1 cellular context compared by ENCODE assay signal in the genomic region with DNA sequence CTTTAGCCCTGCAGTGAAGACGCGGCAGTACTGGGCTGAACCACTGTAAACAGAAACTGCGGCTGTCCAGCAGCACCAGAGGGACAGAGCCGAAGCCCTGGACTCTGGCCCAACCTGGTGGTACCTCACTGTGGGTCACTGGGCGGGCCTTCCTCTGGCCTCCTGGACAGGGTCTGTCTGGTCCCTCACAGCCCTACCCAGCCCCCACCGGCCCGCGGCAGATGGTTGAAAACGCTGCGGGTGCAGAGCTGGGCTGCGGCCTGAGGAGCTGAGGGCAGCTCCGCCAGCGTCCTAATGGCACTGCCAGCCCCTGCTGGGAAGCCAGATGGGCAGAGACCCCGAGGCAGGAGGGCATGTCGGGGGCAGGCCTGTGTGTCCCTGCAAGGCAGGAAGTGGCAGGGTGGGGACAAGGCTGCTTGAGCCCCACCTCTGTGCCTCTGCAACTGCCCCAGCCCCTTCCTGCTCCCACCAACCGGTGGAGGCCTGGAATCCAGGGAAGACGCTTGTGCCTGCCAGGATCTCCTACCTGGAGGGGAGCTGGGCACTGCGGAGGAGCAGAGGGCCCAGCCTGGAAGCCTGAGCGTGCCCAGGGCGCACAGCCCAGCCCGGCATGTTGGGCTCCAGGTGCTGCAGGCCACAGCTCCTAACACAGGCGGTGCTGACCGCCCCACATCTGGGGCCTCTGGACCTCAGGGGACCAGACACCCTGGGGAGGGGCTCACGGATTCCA.
TF ChIP-seq lines count a peak whose summit lies in the region.

No MANE protein-coding gene starts in this region.

TF ChIP-seq in HepG2, 621 proteins besides CTCF, POLR2A, EP300 and RAD21 (continues in another document):
- TF ChIP-seq, protein P1, sequence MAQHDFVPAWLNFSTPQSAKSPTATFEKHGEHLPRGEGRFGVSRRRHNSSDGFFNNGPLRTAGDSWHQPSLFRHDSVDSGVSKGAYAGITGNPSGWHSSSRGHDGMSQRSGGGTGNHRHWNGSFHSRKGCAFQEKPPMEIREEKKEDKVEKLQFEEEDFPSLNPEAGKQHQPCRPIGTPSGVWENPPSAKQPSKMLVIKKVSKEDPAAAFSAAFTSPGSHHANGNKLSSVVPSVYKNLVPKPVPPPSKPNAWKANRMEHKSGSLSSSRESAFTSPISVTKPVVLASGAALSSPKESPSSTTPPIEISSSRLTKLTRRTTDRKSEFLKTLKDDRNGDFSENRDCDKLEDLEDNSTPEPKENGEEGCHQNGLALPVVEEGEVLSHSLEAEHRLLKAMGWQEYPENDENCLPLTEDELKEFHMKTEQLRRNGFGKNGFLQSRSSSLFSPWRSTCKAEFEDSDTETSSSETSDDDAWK (CRISPR knock-in tag; IDR thresholded peaks at IDR 0.05): no peak
- TF ChIP-seq RELA (CRISPR knock-in tag; IDR thresholded peaks at IDR 0.05) (no peak), MYNN (CRISPR knock-in tag; IDR thresholded peaks at IDR 0.05; ENCODE audit: low read depth) (no peak), SRSF9 (IDR thresholded peaks at IDR 0.05; ENCODE audit: borderline replicate concordance, insufficient read depth, low read depth, low read length, poor library complexity, severe bottlenecking) (no peak), PRPF4 (IDR thresholded peaks at IDR 0.05; ENCODE audit: low read depth, low read length, poor library complexity, severe bottlenecking) (no peak), RBM22 (optimal IDR thresholded peaks at IDR 0.05; ENCODE audit: low read length) (peak; percentile 39), KMT2A (CRISPR knock-in tag; IDR thresholded peaks at IDR 0.05) (no peak), ZNF589 (CRISPR knock-in tag; conservative IDR thresholded peaks at IDR 0.05) (no peak), HNRNPL (IDR thresholded peaks at IDR 0.05; ENCODE audit: low read depth, low read length) (0 out of 2 replicates have a peak, but pooled peaks have one; percentile 61), GABPB1 (CRISPR knock-in tag; IDR thresholded peaks at IDR 0.05) (peak; percentile 21; the same call in 1 of the 2 replicates), ZSCAN29 (CRISPR knock-in tag; conservative IDR thresholded peaks at IDR 0.05) (no peak), ZNF768 (CRISPR knock-in tag; IDR thresholded peaks at IDR 0.05) (peak; percentile 4; the same call in 1 of the 2 replicates), PCBP2 (optimal IDR thresholded peaks at IDR 0.05; ENCODE audit: low read depth, low read length, poor library complexity, severe bottlenecking) (no peak), JARID2 (CRISPR knock-in tag; IDR thresholded peaks at IDR 0.05; ENCODE audit: insufficient replicate concordance) (no peak), AGO2 (optimal IDR thresholded peaks at IDR 0.05; ENCODE audit: low read depth, low read length) (peak; percentile 91), NFYB (CRISPR knock-in tag; IDR thresholded peaks at IDR 0.05) (no peak), ZNF350 (CRISPR knock-in tag; IDR thresholded peaks at IDR 0.05; ENCODE audit: borderline replicate concordance, low read depth) (no peak), NCOA1 (CRISPR knock-in tag; IDR thresholded peaks at IDR 0.05) (no peak), NR2F1 (CRISPR knock-in tag; IDR thresholded peaks at IDR 0.05) (no peak)
- TF ChIP-seq, protein P2, sequence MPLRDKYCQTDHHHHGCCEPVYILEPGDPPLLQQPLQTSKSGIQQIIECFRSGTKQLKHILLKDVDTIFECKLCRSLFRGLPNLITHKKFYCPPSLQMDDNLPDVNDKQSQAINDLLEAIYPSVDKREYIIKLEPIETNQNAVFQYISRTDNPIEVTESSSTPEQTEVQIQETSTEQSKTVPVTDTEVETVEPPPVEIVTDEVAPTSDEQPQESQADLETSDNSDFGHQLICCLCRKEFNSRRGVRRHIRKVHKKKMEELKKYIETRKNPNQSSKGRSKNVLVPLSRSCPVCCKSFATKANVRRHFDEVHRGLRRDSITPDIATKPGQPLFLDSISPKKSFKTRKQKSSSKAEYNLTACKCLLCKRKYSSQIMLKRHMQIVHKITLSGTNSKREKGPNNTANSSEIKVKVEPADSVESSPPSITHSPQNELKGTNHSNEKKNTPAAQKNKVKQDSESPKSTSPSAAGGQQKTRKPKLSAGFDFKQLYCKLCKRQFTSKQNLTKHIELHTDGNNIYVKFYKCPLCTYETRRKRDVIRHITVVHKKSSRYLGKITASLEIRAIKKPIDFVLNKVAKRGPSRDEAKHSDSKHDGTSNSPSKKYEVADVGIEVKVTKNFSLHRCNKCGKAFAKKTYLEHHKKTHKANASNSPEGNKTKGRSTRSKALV (CRISPR knock-in tag; IDR thresholded peaks at IDR 0.05): no peak
- TF ChIP-seq, protein P3, sequence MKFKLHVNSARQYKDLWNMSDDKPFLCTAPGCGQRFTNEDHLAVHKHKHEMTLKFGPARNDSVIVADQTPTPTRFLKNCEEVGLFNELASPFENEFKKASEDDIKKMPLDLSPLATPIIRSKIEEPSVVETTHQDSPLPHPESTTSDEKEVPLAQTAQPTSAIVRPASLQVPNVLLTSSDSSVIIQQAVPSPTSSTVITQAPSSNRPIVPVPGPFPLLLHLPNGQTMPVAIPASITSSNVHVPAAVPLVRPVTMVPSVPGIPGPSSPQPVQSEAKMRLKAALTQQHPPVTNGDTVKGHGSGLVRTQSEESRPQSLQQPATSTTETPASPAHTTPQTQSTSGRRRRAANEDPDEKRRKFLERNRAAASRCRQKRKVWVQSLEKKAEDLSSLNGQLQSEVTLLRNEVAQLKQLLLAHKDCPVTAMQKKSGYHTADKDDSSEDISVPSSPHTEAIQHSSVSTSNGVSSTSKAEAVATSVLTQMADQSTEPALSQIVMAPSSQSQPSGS (CRISPR knock-in tag; IDR thresholded peaks at IDR 0.05): no peak
- TF ChIP-seq, protein P4, sequence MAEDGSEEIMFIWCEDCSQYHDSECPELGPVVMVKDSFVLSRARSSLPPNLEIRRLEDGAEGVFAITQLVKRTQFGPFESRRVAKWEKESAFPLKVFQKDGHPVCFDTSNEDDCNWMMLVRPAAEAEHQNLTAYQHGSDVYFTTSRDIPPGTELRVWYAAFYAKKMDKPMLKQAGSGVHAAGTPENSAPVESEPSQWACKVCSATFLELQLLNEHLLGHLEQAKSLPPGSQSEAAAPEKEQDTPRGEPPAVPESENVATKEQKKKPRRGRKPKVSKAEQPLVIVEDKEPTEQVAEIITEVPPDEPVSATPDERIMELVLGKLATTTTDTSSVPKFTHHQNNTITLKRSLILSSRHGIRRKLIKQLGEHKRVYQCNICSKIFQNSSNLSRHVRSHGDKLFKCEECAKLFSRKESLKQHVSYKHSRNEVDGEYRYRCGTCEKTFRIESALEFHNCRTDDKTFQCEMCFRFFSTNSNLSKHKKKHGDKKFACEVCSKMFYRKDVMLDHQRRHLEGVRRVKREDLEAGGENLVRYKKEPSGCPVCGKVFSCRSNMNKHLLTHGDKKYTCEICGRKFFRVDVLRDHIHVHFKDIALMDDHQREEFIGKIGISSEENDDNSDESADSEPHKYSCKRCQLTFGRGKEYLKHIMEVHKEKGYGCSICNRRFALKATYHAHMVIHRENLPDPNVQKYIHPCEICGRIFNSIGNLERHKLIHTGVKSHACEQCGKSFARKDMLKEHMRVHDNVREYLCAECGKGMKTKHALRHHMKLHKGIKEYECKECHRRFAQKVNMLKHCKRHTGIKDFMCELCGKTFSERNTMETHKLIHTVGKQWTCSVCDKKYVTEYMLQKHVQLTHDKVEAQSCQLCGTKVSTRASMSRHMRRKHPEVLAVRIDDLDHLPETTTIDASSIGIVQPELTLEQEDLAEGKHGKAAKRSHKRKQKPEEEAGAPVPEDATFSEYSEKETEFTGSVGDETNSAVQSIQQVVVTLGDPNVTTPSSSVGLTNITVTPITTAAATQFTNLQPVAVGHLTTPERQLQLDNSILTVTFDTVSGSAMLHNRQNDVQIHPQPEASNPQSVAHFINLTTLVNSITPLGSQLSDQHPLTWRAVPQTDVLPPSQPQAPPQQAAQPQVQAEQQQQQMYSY (CRISPR knock-in tag; IDR thresholded peaks at IDR 0.05): no peak
- TF ChIP-seq, protein P5, sequence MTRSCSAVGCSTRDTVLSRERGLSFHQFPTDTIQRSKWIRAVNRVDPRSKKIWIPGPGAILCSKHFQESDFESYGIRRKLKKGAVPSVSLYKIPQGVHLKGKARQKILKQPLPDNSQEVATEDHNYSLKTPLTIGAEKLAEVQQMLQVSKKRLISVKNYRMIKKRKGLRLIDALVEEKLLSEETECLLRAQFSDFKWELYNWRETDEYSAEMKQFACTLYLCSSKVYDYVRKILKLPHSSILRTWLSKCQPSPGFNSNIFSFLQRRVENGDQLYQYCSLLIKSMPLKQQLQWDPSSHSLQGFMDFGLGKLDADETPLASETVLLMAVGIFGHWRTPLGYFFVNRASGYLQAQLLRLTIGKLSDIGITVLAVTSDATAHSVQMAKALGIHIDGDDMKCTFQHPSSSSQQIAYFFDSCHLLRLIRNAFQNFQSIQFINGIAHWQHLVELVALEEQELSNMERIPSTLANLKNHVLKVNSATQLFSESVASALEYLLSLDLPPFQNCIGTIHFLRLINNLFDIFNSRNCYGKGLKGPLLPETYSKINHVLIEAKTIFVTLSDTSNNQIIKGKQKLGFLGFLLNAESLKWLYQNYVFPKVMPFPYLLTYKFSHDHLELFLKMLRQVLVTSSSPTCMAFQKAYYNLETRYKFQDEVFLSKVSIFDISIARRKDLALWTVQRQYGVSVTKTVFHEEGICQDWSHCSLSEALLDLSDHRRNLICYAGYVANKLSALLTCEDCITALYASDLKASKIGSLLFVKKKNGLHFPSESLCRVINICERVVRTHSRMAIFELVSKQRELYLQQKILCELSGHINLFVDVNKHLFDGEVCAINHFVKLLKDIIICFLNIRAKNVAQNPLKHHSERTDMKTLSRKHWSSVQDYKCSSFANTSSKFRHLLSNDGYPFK (CRISPR knock-in tag; IDR thresholded peaks at IDR 0.05; ENCODE audit: borderline replicate concordance): peak; percentile 7; the same call in 1 of the 2 replicates
- TF ChIP-seq, protein P6, sequence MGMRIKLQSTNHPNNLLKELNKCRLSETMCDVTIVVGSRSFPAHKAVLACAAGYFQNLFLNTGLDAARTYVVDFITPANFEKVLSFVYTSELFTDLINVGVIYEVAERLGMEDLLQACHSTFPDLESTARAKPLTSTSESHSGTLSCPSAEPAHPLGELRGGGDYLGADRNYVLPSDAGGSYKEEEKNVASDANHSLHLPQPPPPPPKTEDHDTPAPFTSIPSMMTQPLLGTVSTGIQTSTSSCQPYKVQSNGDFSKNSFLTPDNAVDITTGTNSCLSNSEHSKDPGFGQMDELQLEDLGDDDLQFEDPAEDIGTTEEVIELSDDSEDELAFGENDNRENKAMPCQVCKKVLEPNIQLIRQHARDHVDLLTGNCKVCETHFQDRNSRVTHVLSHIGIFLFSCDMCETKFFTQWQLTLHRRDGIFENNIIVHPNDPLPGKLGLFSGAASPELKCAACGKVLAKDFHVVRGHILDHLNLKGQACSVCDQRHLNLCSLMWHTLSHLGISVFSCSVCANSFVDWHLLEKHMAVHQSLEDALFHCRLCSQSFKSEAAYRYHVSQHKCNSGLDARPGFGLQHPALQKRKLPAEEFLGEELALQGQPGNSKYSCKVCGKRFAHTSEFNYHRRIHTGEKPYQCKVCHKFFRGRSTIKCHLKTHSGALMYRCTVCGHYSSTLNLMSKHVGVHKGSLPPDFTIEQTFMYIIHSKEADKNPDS (CRISPR knock-in tag; IDR thresholded peaks at IDR 0.05): no peak
- TF ChIP-seq, protein P7, sequence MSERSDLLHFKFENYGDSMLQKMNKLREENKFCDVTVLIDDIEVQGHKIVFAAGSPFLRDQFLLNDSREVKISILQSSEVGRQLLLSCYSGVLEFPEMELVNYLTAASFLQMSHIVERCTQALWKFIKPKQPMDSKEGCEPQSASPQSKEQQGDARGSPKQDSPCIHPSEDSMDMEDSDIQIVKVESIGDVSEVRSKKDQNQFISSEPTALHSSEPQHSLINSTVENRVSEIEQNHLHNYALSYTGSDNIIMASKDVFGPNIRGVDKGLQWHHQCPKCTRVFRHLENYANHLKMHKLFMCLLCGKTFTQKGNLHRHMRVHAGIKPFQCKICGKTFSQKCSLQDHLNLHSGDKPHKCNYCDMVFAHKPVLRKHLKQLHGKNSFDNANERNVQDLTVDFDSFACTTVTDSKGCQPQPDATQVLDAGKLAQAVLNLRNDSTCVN (CRISPR knock-in tag; IDR thresholded peaks at IDR 0.05; ENCODE audit: borderline replicate concordance): no peak
- TF ChIP-seq, protein P8, sequence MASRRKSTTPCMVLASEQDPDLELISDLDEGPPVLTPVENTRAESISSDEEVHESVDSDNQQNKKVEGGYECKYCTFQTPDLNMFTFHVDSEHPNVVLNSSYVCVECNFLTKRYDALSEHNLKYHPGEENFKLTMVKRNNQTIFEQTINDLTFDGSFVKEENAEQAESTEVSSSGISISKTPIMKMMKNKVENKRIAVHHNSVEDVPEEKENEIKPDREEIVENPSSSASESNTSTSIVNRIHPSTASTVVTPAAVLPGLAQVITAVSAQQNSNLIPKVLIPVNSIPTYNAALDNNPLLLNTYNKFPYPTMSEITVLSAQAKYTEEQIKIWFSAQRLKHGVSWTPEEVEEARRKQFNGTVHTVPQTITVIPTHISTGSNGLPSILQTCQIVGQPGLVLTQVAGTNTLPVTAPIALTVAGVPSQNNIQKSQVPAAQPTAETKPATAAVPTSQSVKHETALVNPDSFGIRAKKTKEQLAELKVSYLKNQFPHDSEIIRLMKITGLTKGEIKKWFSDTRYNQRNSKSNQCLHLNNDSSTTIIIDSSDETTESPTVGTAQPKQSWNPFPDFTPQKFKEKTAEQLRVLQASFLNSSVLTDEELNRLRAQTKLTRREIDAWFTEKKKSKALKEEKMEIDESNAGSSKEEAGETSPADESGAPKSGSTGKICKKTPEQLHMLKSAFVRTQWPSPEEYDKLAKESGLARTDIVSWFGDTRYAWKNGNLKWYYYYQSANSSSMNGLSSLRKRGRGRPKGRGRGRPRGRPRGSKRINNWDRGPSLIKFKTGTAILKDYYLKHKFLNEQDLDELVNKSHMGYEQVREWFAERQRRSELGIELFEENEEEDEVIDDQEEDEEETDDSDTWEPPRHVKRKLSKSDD (CRISPR knock-in tag; IDR thresholded peaks at IDR 0.05; ENCODE audit: low read depth): no peak
- TF ChIP-seq, protein P9, sequence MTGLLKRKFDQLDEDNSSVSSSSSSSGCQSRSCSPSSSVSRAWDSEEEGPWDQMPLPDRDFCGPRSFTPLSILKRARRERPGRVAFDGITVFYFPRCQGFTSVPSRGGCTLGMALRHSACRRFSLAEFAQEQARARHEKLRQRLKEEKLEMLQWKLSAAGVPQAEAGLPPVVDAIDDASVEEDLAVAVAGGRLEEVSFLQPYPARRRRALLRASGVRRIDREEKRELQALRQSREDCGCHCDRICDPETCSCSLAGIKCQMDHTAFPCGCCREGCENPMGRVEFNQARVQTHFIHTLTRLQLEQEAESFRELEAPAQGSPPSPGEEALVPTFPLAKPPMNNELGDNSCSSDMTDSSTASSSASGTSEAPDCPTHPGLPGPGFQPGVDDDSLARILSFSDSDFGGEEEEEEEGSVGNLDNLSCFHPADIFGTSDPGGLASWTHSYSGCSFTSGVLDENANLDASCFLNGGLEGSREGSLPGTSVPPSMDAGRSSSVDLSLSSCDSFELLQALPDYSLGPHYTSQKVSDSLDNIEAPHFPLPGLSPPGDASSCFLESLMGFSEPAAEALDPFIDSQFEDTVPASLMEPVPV (CRISPR knock-in tag; IDR thresholded peaks at IDR 0.05): no peak
